Comparison of ENCODE assay signal across 16 cellular contexts in genomic region chr6:137765044-137765443, GRCh38.
DNase-seq lines count a peak whose midpoint lies in the region; ATAC-seq and TF ChIP-seq lines count a peak whose summit lies in the region.
"Had no signal": no experiment of that assay in that cellular context is flagged by ENCODE, and none has a peak within 500 bp of the region (broad histone marks: within the 10 kb centered on the region; RNA-seq: fewer than 3 reads in every experiment).

No MANE protein-coding gene starts in this region.

- no peak for ATAC-seq in HG02884 (IDR thresholded peaks at IDR 0.05; ENCODE audit: unreplicated experiment)
- ATAC-seq: CD8-positive, alpha-beta T cell had no signal

- no peaks in the 10 kb centered on the region for H4K20me1 ChIP-seq in OCI-LY7 (ENCODE audit: insufficient read depth, low read length)

- POLR2A ChIA-PET in OCI-LY7 (lab: Charles Lee), result interaction anchor here (0.7 to 1.5 kb wide), 7 partner anchors 8 to 91 kb away, joined by 3 to 6 read pairs (median 4); no protein-coding TSS in a partner anchor

- in situ Hi-C loops in brain microvascular endothelial cell (cut with HindIII; ENCODE audit: low pct_ligation_motif_present, low sequenced_read_pairs), result no loop called here

- H3K27me3 ChIP-seq in brain microvascular endothelial cell (replicated peaks), result no peaks in the 10 kb centered on the region
- H3K27me3 ChIP-seq in MG63, result no peaks in the 10 kb centered on the region
- H3K27me3 ChIP-seq: Peyer's patch had no signal

- H3K4me1 ChIP-seq in OCI-LY7 (ENCODE audit: insufficient read depth, low read length, poor library complexity, severe bottlenecking), result peaks cover 12% of the 10 kb centered on the region

- H3K4me2 ChIP-seq in OCI-LY7 (ENCODE audit: low read length), result no peak overlapping the region

- H3K36me3 ChIP-seq in brain microvascular endothelial cell (replicated peaks) (no peaks in the 10 kb centered on the region), MG63 (no peaks in the 10 kb centered on the region), OCI-LY7 (ENCODE audit: insufficient read depth, low read length) (no peaks in the 10 kb centered on the region)
- H3K36me3 ChIP-seq: Peyer's patch had no signal

- H3K27ac ChIP-seq in brain microvascular endothelial cell, result peak overlapping the region; percentile 59
- H3K27ac ChIP-seq in OCI-LY7 (ENCODE audit: low read depth, low read length, poor library complexity, severe bottlenecking), result no peak overlapping the region
- H3K27ac ChIP-seq: Peyer's patch had no signal

- H3K79me2 ChIP-seq in OCI-LY7 (ENCODE audit: insufficient read depth, low read depth, low read length), result no peaks in the 10 kb centered on the region

- BruUV-seq in OCI-LY7 (replicated peaks; lab: Mats Ljungman, UMichigan), result no TSS peak

- no peaks in the 10 kb centered on the region for H3K9me2 ChIP-seq in OCI-LY7 (ENCODE audit: insufficient read depth, low read length)

- intact Hi-C loops in OCI-LY7 (cut with micrococcal nuclease; ENCODE audit: unreplicated experiment), result loop anchor here (5.0 kb wide), 1 partner anchor 58 kb away; no protein-coding TSS in a partner anchor

- DNase-seq in M059J (ENCODE audit: low read depth), result peak; percentile 19
- no peak for DNase-seq in brain microvascular endothelial cell
- peak; percentile 21 for DNase-seq in fibroblast of the aortic adventitia (ENCODE audit: low read depth)
- no peak for DNase-seq in NCI-H146 treated with DMSO at 0.1 percent for 48 hours (lab: John Stamatoyannopoulos, UW; ENCODE audit: unreplicated experiment)
- no peak for DNase-seq in MG63
- no peak for DNase-seq in OCI-LY7 (ENCODE audit: low spot score)
- DNase-seq: CD8-positive, alpha-beta T cell; DMS 273 treated with DMSO at 0.1 percent for 48 hours; H7; Kasumi-1; MV-4-11; NCI-H1417 treated with DMSO at 0.1 percent for 48 hours; NCI-H2081 treated with DMSO at 0.1 percent for 48 hours; NCI-H526; Peyer's patch had no signal

- no peak for TF ChIP-seq CTCF in brain microvascular endothelial cell (IDR thresholded peaks at IDR 0.05; ENCODE audit: low read depth, low read length, missing control alignments)
- TF ChIP-seq CTCF in fibroblast of the aortic adventitia (IDR thresholded peaks at IDR 0.05; ENCODE audit: insufficient read depth, low read length), result no peak
- TF ChIP-seq CTCF in OCI-LY7 (conservative IDR thresholded peaks at IDR 0.05; ENCODE audit: low read length), result no peak

- CTCF ChIA-PET in OCI-LY7 (lab: Charles Lee; ENCODE audit: unreplicated experiment), result interaction anchor here (1.7 kb wide), 1 partner anchor 10 kb away, joined by 5 read pairs; no protein-coding TSS in a partner anchor

- H2AFZ ChIP-seq in OCI-LY7 (ENCODE audit: low read length), result no peak overlapping the region

- H3K9me3 ChIP-seq in MG63 (no peaks in the 10 kb centered on the region), OCI-LY7 (ENCODE audit: low read length) (no peaks in the 10 kb centered on the region)
- H3K9me3 ChIP-seq: Peyer's patch had no signal

- H3K4me3 ChIP-seq in brain microvascular endothelial cell (ENCODE audit: low read depth, low read length), result no peak overlapping the region
- no peak overlapping the region for H3K4me3 ChIP-seq in fibroblast of the aortic adventitia (ENCODE audit: low read depth, low read length)
- no peak overlapping the region for H3K4me3 ChIP-seq in MG63
- H3K4me3 ChIP-seq in OCI-LY7 (ENCODE audit: low read depth, low read length, poor library complexity, severe bottlenecking), result no peak overlapping the region
- H3K4me3 ChIP-seq: Peyer's patch had no signal

Comparison
In these comparisons a context has a peak if more than half of its experiments do, and no peak if none do; other contexts are left out.
1. DNase-seq: peak in M059J (single experiment) and fibroblast of the aortic adventitia (single experiment); none in brain microvascular endothelial cell (single experiment), NCI-H146 treated with DMSO at 0.1 percent for 48 hours (single experiment), MG63 (single experiment) and OCI-LY7 (single experiment).